ENCODE assay signal across 10 cellular contexts in genomic region chr17:40906613-40907012, GRCh38. TPM values are rescaled to one million over a fixed set of nuclear protein-coding genes. Genes with fewer than 3 reads are reported as not detected.
"Had no signal": no experiment of that assay in that cellular context is flagged by ENCODE, and none has a peak within 500 bp of the region (broad histone marks: within the 10 kb centered on the region; RNA-seq: fewer than 3 reads in every experiment).

No MANE protein-coding gene starts in this region.

- H2AFZ ChIP-seq: GM23248 had no signal

- DNase-seq: GM23248, GOT3, H9, HCEC 1CT, HFFc6, KG1 had no signal

- H3K4me3 ChIP-seq: GM23248, K562 had no signal

- FAIRE-seq: H54, HTR-8/SVneo, K562 had no signal

- H3K9ac ChIP-seq: GM23248 had no signal

- H3K27ac ChIP-seq: GM23248 had no signal

- ATAC-seq: K562 had no signal

RNA-seq across cellular contexts. Expression of gene KRT20, which starts 21.6 kb away (rescaled TPM):
- total RNA-seq: GM23248, H9, HFFc6 had no signal
- polyA plus RNA-seq: GM23248, IgD-negative memory B cell, K562 had no signal

RNA-seq across cellular contexts. Expression of gene KRT23, which starts 30.8 kb away (rescaled TPM):
- total RNA-seq: GM23248, H9, K562 had no signal
- polyA plus RNA-seq: GM23248, IgD-negative memory B cell, K562 had no signal

RNA-seq across cellular contexts. Expression of gene KRT12, which starts 39.6 kb away (rescaled TPM):
- total RNA-seq: GM23248, H9, HFFc6 had no signal
- polyA plus RNA-seq: GM23248, IgD-negative memory B cell had no signal
